Comparison of ENCODE assay signal across 15 cellular contexts in genomic region chr3:66642015-66642414, GRCh38.
DNase-seq lines count a peak whose midpoint lies in the region; ATAC-seq and TF ChIP-seq lines count a peak whose summit lies in the region.
"Had no signal": no experiment of that assay in that cellular context is flagged by ENCODE, and none has a peak within 500 bp of the region (broad histone marks: within the 10 kb centered on the region; RNA-seq: fewer than 3 reads in every experiment).

No MANE protein-coding gene starts in this region.

- H3K27me3 ChIP-seq in colonic mucosa (no peaks in the 10 kb centered on the region), neural progenitor cell (no peaks in the 10 kb centered on the region), osteoblast (ENCODE audit: insufficient read depth, low read length) (no peaks in the 10 kb centered on the region)

- H3K27ac Mint-ChIP-seq in neural progenitor cell (no peak overlapping the region), natural killer cell (no peak overlapping the region)
- no peak overlapping the region for H3K27ac Mint-ChIP-seq in activated T-cell treated with anti-CD3 and anti-CD28 coated beads, Interleukin-2, amount 50 U/mL, for 72 hours
- H3K27ac Mint-ChIP-seq: CD4-positive, alpha-beta memory T cell had no signal

- no peak for ATAC-seq in natural killer cell
- ATAC-seq in activated T-cell treated with anti-CD3 and anti-CD28 coated beads, Interleukin-2, amount 50 U/mL, for 72 hours (replicated peaks in 1 of 2): no peak

- H3K4me1 Mint-ChIP-seq in neural progenitor cell (peaks cover 11% of the 10 kb centered on the region), natural killer cell (no peaks in the 10 kb centered on the region)
- peaks cover 6% of the 10 kb centered on the region for H3K4me1 Mint-ChIP-seq in activated T-cell treated with anti-CD3 and anti-CD28 coated beads, Interleukin-2, amount 50 U/mL, for 72 hours (ENCODE audit: low read depth)

- H2AFZ ChIP-seq in neural progenitor cell (replicated peaks) (peak overlapping the region; percentile 45), osteoblast (ENCODE audit: low read length) (no peak overlapping the region)

- TF ChIP-seq CTCF in colonic mucosa (IDR thresholded peaks at IDR 0.05) (no peak), neural progenitor cell (IDR thresholded peaks at IDR 0.05) (no peak), natural killer cell (IDR thresholded peaks at IDR 0.05) (no peak), osteoblast (IDR thresholded peaks at IDR 0.05; ENCODE audit: extremely low read depth, low read depth, low read length) (no peak)

- H3K9me3 Mint-ChIP-seq in neural progenitor cell (peaks cover 11% of the 10 kb centered on the region), natural killer cell (no peaks in the 10 kb centered on the region)
- peaks cover 0 to 2% of the 10 kb centered on the region in 2 donors for H3K9me3 Mint-ChIP-seq in activated T-cell treated with anti-CD3 and anti-CD28 coated beads, Interleukin-2, amount 50 U/mL, for 72 hours

- no peak overlapping the region for H3K9ac ChIP-seq in colonic mucosa (ENCODE audit: low read depth in 2 of 2, low read length in 2 of 2)
- H3K9ac ChIP-seq in neural progenitor cell: no peak overlapping the region

- H3F3A ChIP-seq in neural progenitor cell (ENCODE audit: low read depth): peaks cover 22% of the 10 kb centered on the region

- H3K4me1 ChIP-seq in colonic mucosa: no peaks in the 10 kb centered on the region
- peaks cover 17% of the 10 kb centered on the region for H3K4me1 ChIP-seq in neural progenitor cell
- H3K4me1 ChIP-seq in osteoblast (ENCODE audit: insufficient read depth, low read length): no peaks in the 10 kb centered on the region

- H3K36me3 ChIP-seq in colonic mucosa (no peaks in the 10 kb centered on the region), neural progenitor cell (no peaks in the 10 kb centered on the region), osteoblast (ENCODE audit: insufficient read depth, low read length) (no peaks in the 10 kb centered on the region)

- H3K36me3 Mint-ChIP-seq in neural progenitor cell (no peaks in the 10 kb centered on the region), natural killer cell (no peaks in the 10 kb centered on the region)
- no peaks in the 10 kb centered on the region for H3K36me3 Mint-ChIP-seq in activated T-cell treated with anti-CD3 and anti-CD28 coated beads, Interleukin-2, amount 50 U/mL, for 72 hours (ENCODE audit: insufficient read depth in 2 of 2)
- H3K36me3 Mint-ChIP-seq: CD4-positive, alpha-beta memory T cell had no signal

- DNase-seq in DMS53 treated with DMSO at 0.1 percent for 48 hours (lab: John Stamatoyannopoulos, UW; ENCODE audit: unreplicated experiment) (peak; percentile 24), NCI-H69 (lab: John Stamatoyannopoulos, UW) (peak; percentile 61), colonic mucosa (peak; percentile 34), neural progenitor cell (ENCODE audit: low spot score) (no peak), natural killer cell (no peak), osteoblast (ENCODE audit: insufficient read length, low spot score, missing footprints) (no peak), putamen (ENCODE audit: low spot score) (no peak)
- DNase-seq in activated T-cell treated with anti-CD3 and anti-CD28 coated beads, Interleukin-2, amount 50 U/mL, for 72 hours: no peak
- DNase-seq: Calu3; CD4-positive, alpha-beta memory T cell; DMS79; NCI-H1105; NCI-H2081 treated with DMSO at 0.1 percent for 48 hours; NCI-H524; SW 1271 had no signal

- H3K27ac ChIP-seq in colonic mucosa: peak overlapping the region; percentile 35
- no peak overlapping the region for H3K27ac ChIP-seq in neural progenitor cell
- H3K27ac ChIP-seq in osteoblast (ENCODE audit: low read depth, low read length): no peak overlapping the region

- H3K27me3 Mint-ChIP-seq in neural progenitor cell (ENCODE audit: insufficient read depth, low read depth) (no peaks in the 10 kb centered on the region), natural killer cell (ENCODE audit: low read depth in 2 of 2) (peaks cover 8 to 23% of the 10 kb centered on the region in 2 donors)
- H3K27me3 Mint-ChIP-seq in activated T-cell treated with anti-CD3 and anti-CD28 coated beads, Interleukin-2, amount 50 U/mL, for 72 hours (ENCODE audit: low read depth): no peaks in the 10 kb centered on the region

- H3K79me2 ChIP-seq in neural progenitor cell (ENCODE audit: low read depth) (no peaks in the 10 kb centered on the region), osteoblast (ENCODE audit: insufficient read depth, low read length) (no peaks in the 10 kb centered on the region)

- H3K9me3 ChIP-seq in colonic mucosa: no peaks in the 10 kb centered on the region
- no peaks in the 10 kb centered on the region for H3K9me3 ChIP-seq in neural progenitor cell (ENCODE audit: low read depth)
- no peaks in the 10 kb centered on the region for H3K9me3 ChIP-seq in osteoblast (ENCODE audit: low read depth, low read length)

- intact Hi-C loops in colonic mucosa (cut with DNase I) (no loop called here), natural killer cell (cut with micrococcal nuclease) (no loop called here)

- no peaks in the 10 kb centered on the region for H4K20me1 ChIP-seq in neural progenitor cell (ENCODE audit: low read depth)
- no peaks in the 10 kb centered on the region for H4K20me1 ChIP-seq in osteoblast (ENCODE audit: insufficient read depth, low read length)

- H3K4me3 Mint-ChIP-seq in neural progenitor cell (no peak overlapping the region), natural killer cell (no peak overlapping the region)
- no peak overlapping the region for H3K4me3 Mint-ChIP-seq in activated T-cell treated with anti-CD3 and anti-CD28 coated beads, Interleukin-2, amount 50 U/mL, for 72 hours
- H3K4me3 Mint-ChIP-seq: CD4-positive, alpha-beta memory T cell had no signal

- H3K4me2 ChIP-seq in neural progenitor cell: no peak overlapping the region
- H3K4me2 ChIP-seq in osteoblast (ENCODE audit: insufficient read depth, low read length): no peak overlapping the region

- H3K4me3 ChIP-seq in colonic mucosa (no peak overlapping the region), neural progenitor cell (no peak overlapping the region), osteoblast (ENCODE audit: insufficient read depth, low read length) (no peak overlapping the region)

Comparison
In these comparisons a context has a peak if more than half of its experiments do, and no peak if none do; other contexts are left out.
1. DNase-seq: peak in DMS53 treated with DMSO at 0.1 percent for 48 hours (single experiment), NCI-H69 (single experiment) and colonic mucosa (single experiment); none in neural progenitor cell (single experiment), natural killer cell (single experiment), osteoblast (single experiment), activated T-cell treated with anti-CD3 and anti-CD28 coated beads, Interleukin-2, amount 50 U/mL, for 72 hours (0 of 2) and putamen (single experiment).